8 cellular contexts compared by ENCODE assay signal in the genomic region with DNA sequence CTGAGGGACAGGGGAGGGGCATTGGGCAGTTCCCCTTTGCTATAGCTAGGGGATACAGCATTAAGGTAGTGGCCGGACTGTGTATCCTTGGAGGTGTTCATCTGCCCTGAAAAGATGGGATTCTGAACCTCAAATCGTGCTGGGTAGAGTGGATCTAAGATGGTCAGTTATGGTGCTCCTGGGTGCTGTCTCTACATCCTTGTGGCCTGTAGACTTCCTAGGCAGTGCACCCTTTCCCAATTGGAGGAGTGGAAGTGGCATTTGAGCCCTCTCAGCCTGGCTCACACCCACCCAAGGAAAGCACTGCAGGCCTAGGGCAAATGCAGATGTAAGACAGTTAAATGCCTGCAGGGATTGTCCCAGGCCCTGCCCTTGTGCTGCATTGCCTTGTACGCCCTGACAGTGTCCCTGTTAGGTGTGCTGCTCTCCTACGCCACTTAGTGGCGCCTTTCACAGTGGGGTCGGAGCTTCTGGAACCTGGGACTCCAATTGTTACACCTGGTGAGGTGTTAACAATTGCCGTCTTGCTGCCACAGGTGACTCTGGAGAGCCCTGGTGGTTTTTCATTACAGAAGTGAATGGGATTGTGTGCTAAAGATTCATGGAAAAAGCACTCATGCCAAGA. TPM values are rescaled to one million over a fixed set of nuclear protein-coding genes. Genes with fewer than 3 reads are reported as not detected.
DNase-seq lines count a peak whose midpoint lies in the region; ATAC-seq, FAIRE-seq and TF ChIP-seq lines count a peak whose summit lies in the region.

No MANE protein-coding gene starts in this region.

- H3K4me1 Mint-ChIP-seq in CD14-positive monocyte: no peaks in the 10 kb centered on the region

- H3K27me3 Mint-ChIP-seq in CD14-positive monocyte (ENCODE audit: low read depth in 3 of 3): peaks cover 2 to 4% (median 3%) of the 10 kb centered on the region in 3 donors

- no peak overlapping the region for H3K27ac ChIP-seq in K562 (ENCODE audit: extremely low read depth, low read depth, low read length)

- POLR2A ChIA-PET in K562 (lab: Yijun Ruan, JAX): interaction anchor here (0.8 kb wide), 1 partner anchor 22 kb away, joined by 3 read pairs; no protein-coding TSS in a partner anchor

- H3K36me3 Mint-ChIP-seq in CD14-positive monocyte: peaks cover 49 to 52% of the 10 kb centered on the region in 2 donors

- no peak overlapping the region for H3K9ac ChIP-seq in K562 (ENCODE audit: insufficient read depth in 1 of 2, low read depth in 2 of 2, low read length in 2 of 2)

- FAIRE-seq in GM12891 (lab: Jason Lieb, UNC): peak; percentile 91
- FAIRE-seq in K562 (lab: Jason Lieb, UNC): peak; percentile 67

- peaks cover 0 to 26% of the 10 kb centered on the region in 2 experiments; a peak in 2 of 5 replicates for H3K27me3 ChIP-seq in K562 (ENCODE audit: control insufficient read depth in 2 of 2, insufficient read depth in 2 of 2, low read length in 2 of 2)

- no peaks in the 10 kb centered on the region for H3K9me3 ChIP-seq in K562 (replicated peaks; ENCODE audit: control insufficient read depth, insufficient read depth, low read depth, low read length)

- ATAC-seq in GM21423 (IDR thresholded peaks at IDR 0.05; ENCODE audit: unreplicated experiment): peak; percentile 82
- ATAC-seq in HG03565 (IDR thresholded peaks at IDR 0.05; ENCODE audit: unreplicated experiment): peak; percentile 85
- ATAC-seq in K562: peak; percentile 98
- peak; percentile 53 for ATAC-seq in stimulated activated naive CD8-positive, alpha-beta T cell treated with anti-CD3 and anti-CD28 coated beads, Interleukin-15, Interleukin-2, amounts not matched to agents 100 U/mL and 50 U/mL, for 24 hours

- no peaks in the 10 kb centered on the region for H3K36me3 ChIP-seq in K562 (ENCODE audit: control insufficient read depth, insufficient read depth, low read length)

- no peak overlapping the region for H3K4me3 ChIP-seq in K562

- H3K9me3 Mint-ChIP-seq in CD14-positive monocyte: no peaks in the 10 kb centered on the region

- DNase-seq in GM12891 (ENCODE audit: insufficient read length, low spot score): no peak
- DNase-seq in K562 (ENCODE audit: extremely low read depth in 1 of 4, low spot score in 3 of 4): peak in 3 of 4 experiments; percentile 27 to 50 (median 34)
- DNase-seq in stimulated activated naive CD8-positive, alpha-beta T cell treated with anti-CD3 and anti-CD28 coated beads, Interleukin-15, Interleukin-2, amounts not matched to agents 100 U/mL and 50 U/mL, for 24 hours: peak; percentile 22
- DNase-seq in activated CD4-positive, CD25-positive, alpha-beta regulatory T cell (lab: John Stamatoyannopoulos, UW): no peak
- DNase-seq in HCEC 1CT: no peak
- no peak for DNase-seq in CD14-positive monocyte (ENCODE audit: low spot score)

- no TSS peak for BruUV-seq in K562 (replicated peaks; lab: Mats Ljungman, UMichigan)

- no peak overlapping the region for H3K4me3 Mint-ChIP-seq in CD14-positive monocyte

- no peaks in the 10 kb centered on the region for H4K20me1 ChIP-seq in K562 (replicated peaks; ENCODE audit: control insufficient read depth, insufficient read depth, low read length)

- H2AFZ ChIP-seq in K562 (ENCODE audit: low read depth, low read length): no peak overlapping the region

- no peaks in the 10 kb centered on the region; a peak in 2 of 5 replicates for H3K4me1 ChIP-seq in K562 (replicated peaks in 1 of 2; ENCODE audit: control insufficient read depth in 2 of 2, insufficient read depth in 2 of 2, low read length in 2 of 2)

- 3% methylated on average over 7 of the region's 7 CpGs for WGBS in K562 (ENCODE audit: insufficient coverage, low coverage, missing lambda C conversion rate)

- peak in 1 of 2 experiments; percentile 65; a peak in 2 of 4 replicates for TF ChIP-seq RAD21 in K562 (CRISPR knock-in tag; conservative IDR thresholded peaks at IDR 0.05 in 1 of 2, IDR thresholded peaks at IDR 0.05 in 1 of 2)

- no peak overlapping the region for H3K27ac Mint-ChIP-seq in CD14-positive monocyte

- H3K9me1 ChIP-seq in K562 (ENCODE audit: control insufficient read depth, insufficient read depth, low read length): no peaks in the 10 kb centered on the region

- H3K79me2 ChIP-seq in K562 (ENCODE audit: control insufficient read depth, insufficient read depth, low read length): no peaks in the 10 kb centered on the region

- intact Hi-C loops in K562 (cut with micrococcal nuclease): no loop called here
- intact Hi-C loops in CD14-positive monocyte (cut with micrococcal nuclease): no loop called here

- H3K4me2 ChIP-seq in K562 (ENCODE audit: insufficient read depth, low read length): no peak overlapping the region

- no peak for TF ChIP-seq EP300 in K562 (IDR thresholded peaks at IDR 0.05; ENCODE audit: low read length)

- CTCF ChIA-PET in K562 (lab: Yijun Ruan, JAX; ENCODE audit: low intra/inter-chr PET ratio): no interaction called here

- TF ChIP-seq CTCF in K562 (IDR thresholded peaks at IDR 0.05 in 2 of 3, conservative IDR thresholded peaks at IDR 0.05 in 1 of 3; ENCODE audit: insufficient read depth in 2 of 3, low read depth in 1 of 3, low read length in 3 of 3): peak; percentile 64 to 85 (median 65)
- no peak for TF ChIP-seq CTCF in CD14-positive monocyte (IDR thresholded peaks at IDR 0.05)

- TF ChIP-seq POLR2A in GM12891 (IDR thresholded peaks at IDR 0.05; ENCODE audit: low read depth, low read length): no peak
- no peak for TF ChIP-seq POLR2A in K562 (conservative IDR thresholded peaks at IDR 0.05)

- in situ Hi-C loops in K562 (cut with MboI): no loop called here

TF ChIP-seq in GM12891, 5 proteins besides CTCF, POLR2A, EP300 and RAD21:
- TF ChIP-seq POU2F2 (IDR thresholded peaks at IDR 0.05; ENCODE audit: low read depth, low read length) (peak; percentile 31; the same call in 1 of the 2 replicates), TAF1 (IDR thresholded peaks at IDR 0.05; ENCODE audit: low read depth, low read length) (no peak)

TF ChIP-seq in K562, 482 proteins besides CTCF, POLR2A, EP300 and RAD21:
- TF ChIP-seq SMC3 (conservative IDR thresholded peaks at IDR 0.05; ENCODE audit: insufficient read depth, low read depth, low read length) (0 out of 2 replicates have a peak, but pooled peaks have one; percentile 51), BMI1 (IDR thresholded peaks at IDR 0.05; ENCODE audit: low read length) (no peak)
- TF ChIP-seq, protein P1, sequence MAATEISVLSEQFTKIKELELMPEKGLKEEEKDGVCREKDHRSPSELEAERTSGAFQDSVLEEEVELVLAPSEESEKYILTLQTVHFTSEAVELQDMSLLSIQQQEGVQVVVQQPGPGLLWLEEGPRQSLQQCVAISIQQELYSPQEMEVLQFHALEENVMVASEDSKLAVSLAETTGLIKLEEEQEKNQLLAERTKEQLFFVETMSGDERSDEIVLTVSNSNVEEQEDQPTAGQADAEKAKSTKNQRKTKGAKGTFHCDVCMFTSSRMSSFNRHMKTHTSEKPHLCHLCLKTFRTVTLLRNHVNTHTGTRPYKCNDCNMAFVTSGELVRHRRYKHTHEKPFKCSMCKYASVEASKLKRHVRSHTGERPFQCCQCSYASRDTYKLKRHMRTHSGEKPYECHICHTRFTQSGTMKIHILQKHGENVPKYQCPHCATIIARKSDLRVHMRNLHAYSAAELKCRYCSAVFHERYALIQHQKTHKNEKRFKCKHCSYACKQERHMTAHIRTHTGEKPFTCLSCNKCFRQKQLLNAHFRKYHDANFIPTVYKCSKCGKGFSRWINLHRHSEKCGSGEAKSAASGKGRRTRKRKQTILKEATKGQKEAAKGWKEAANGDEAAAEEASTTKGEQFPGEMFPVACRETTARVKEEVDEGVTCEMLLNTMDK (IDR thresholded peaks at IDR 0.05; ENCODE audit: borderline replicate concordance, insufficient read depth, low read depth, low read length, poor library complexity, severe bottlenecking): peak; percentile 68

RNA-seq across cellular contexts. Expression of a gene that starts 35.0 kb away (rescaled TPM):
- polyA plus RNA-seq in GM12891 (2012; ENCODE audit: low read depth, missing spikeins): 32.9 TPM
- 4.6 and 6.7 TPM in 2 replicates for total RNA-seq in K562 (2011; cell fraction: chromatin; rRNA removed; ENCODE audit: low replicate concordance)
- total RNA-seq in K562 (2011; cell fraction: nucleolus; rRNA removed): 3.5 and 4.5 TPM in 2 replicates
- total RNA-seq in K562 (2011; cell fraction: nucleoplasm; rRNA removed): 2.8 and 2.9 TPM in 2 replicates
- total RNA-seq in K562 (2014; rRNA removed): 0.68 and 2.1 TPM in 2 replicates
- 1.3 and 1.9 TPM in 2 replicates for total RNA-seq in K562 (2014; rRNA removed; fragmentation: Illumina TruSeq; extraction: Trizol)
- 2.7 TPM in 2 replicates for total RNA-seq in K562 (2015; rRNA removed; fragmentation: Illumina TruSeq; extraction: Trizol)
- 1.2 and 2.4 TPM in 2 replicates for total RNA-seq in K562 (2021)
- 0.79 and 2.4 TPM in 2 replicates for polyA plus RNA-seq in K562 (2011; rRNA removed)
- polyA plus RNA-seq in K562 (2011; cell fraction: cytosol; rRNA removed): 1.1 and 2.1 TPM in 2 replicates
- polyA plus RNA-seq in K562 (2011; cell fraction: nucleus; rRNA removed): 3.7 and 9.6 TPM in 2 replicates
- polyA plus RNA-seq in K562 (2012): 2.4 and 4.9 TPM in 2 replicates
- polyA plus RNA-seq in K562 (2014; fragmentation: Illumina TruSeq; extraction: Trizol): 1.5 and 3.4 TPM in 2 replicates
- polyA plus RNA-seq in K562 (2014; fragmentation: Nextera tagmentation; extraction: Ambion mirVana): 1 to 10 TPM in 1 of 2 experiments, under 1 TPM in 1; 0.18 to 1.1 TPM
- 1.1 and 2.6 TPM in 2 replicates for polyA plus RNA-seq in K562 (2014; rRNA removed)
- 2.0 and 4.4 TPM in 2 replicates for polyA minus RNA-seq in K562 (2011; rRNA and poly(A)+ RNA removed)
- 1.7 TPM in 1 of 2 replicates, not detected in the other for polyA minus RNA-seq in K562 (2011; cell fraction: cytosol; rRNA and poly(A)+ RNA removed)
- polyA minus RNA-seq in K562 (2011; cell fraction: nucleus; rRNA and poly(A)+ RNA removed): 3.0 and 5.3 TPM in 2 replicates
- 1 to 10 TPM; 5.9 to 8.6 TPM for polyA plus RNA-seq in CD14-positive monocyte

Comparison
In these comparisons a context has a peak if more than half of its experiments do, and no peak if none do; other contexts are left out.
1. DNase-seq: peak in K562 (3 of 4) and stimulated activated naive CD8-positive, alpha-beta T cell treated with anti-CD3 and anti-CD28 coated beads, Interleukin-15, Interleukin-2, amounts not matched to agents 100 U/mL and 50 U/mL, for 24 hours (single experiment); none in GM12891 (single experiment), activated CD4-positive, CD25-positive, alpha-beta regulatory T cell (0 of 4), HCEC 1CT (single experiment) and CD14-positive monocyte (single experiment).
2. Peak in every context shown above with its lines, with median percentiles within 50 percentile points of each other: ATAC-seq.